In the genomic region with DNA sequence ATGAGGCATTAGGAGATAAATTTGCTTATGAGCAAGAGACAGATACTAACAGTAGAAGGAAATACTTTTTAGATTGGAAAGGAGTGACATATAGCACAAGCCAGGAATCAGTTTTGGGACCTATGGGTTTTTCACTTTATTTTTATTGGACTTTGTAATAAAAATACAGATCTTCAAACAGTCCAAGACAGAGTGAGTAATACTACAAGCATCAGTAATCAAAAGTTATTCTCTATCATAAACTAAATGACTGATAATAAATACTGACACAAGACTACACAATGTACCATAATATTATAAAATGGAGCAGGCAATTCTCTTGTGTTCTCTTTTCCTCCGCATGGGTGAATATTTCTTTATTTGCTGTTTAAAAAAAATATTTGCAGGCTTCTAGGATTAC, we compare ENCODE assay signal across 15 cellular contexts.
"Had no signal": no experiment of that assay in that cellular context is flagged by ENCODE, and none has a peak within 500 bp of the region (broad histone marks: within the 10 kb centered on the region; RNA-seq: fewer than 3 reads in every experiment).

No MANE protein-coding gene starts in this region.

- ATAC-seq: esophagus mucosa; foreskin keratinocyte; natural killer cell; stimulated activated memory B cell treated with anti-CD40 and anti-IgM and Interleukin-4, amounts not matched to agents 10 μg/mL and 1 μg/mL and 100 μg/mL, for 72 hours had no signal

- H3K27me3 ChIP-seq: colonic mucosa, foreskin keratinocyte, neural progenitor cell, ovary, right atrium auricular region, sigmoid colon, tibial artery, upper lobe of left lung, uterus had no signal

- H3K36me3 ChIP-seq: colonic mucosa, neural progenitor cell, ovary, right atrium auricular region, tibial artery, uterus had no signal

- H3K9me3 ChIP-seq: colonic mucosa, ovary, right atrium auricular region, sigmoid colon, tibial artery, upper lobe of left lung, uterus had no signal

- H3K27ac ChIP-seq: colonic mucosa, foreskin keratinocyte, neural progenitor cell, ovary, right atrium auricular region, sigmoid colon, tibial artery, upper lobe of left lung, uterus had no signal

- H2AFZ ChIP-seq: neural progenitor cell had no signal

- H3K9ac ChIP-seq: neural progenitor cell had no signal

- H3K4me3 ChIP-seq: colonic mucosa, neural progenitor cell, ovary, right atrium auricular region, sigmoid colon, tibial artery, upper lobe of left lung, uterus had no signal

- H3K4me1 ChIP-seq: foreskin keratinocyte, neural progenitor cell, right atrium auricular region, uterus had no signal

- DNase-seq: colonic mucosa; effector CD4-positive, alpha-beta T cell; foreskin keratinocyte; mammary epithelial cell; natural killer cell; ovary; sigmoid colon; stimulated activated CD4-positive, alpha-beta T cell treated with anti-CD3 and anti-CD28 coated beads, Interleukin-4, amount 100 ng/mL, for 24 hours; tibial artery; uterus had no signal
